In the genomic region with DNA sequence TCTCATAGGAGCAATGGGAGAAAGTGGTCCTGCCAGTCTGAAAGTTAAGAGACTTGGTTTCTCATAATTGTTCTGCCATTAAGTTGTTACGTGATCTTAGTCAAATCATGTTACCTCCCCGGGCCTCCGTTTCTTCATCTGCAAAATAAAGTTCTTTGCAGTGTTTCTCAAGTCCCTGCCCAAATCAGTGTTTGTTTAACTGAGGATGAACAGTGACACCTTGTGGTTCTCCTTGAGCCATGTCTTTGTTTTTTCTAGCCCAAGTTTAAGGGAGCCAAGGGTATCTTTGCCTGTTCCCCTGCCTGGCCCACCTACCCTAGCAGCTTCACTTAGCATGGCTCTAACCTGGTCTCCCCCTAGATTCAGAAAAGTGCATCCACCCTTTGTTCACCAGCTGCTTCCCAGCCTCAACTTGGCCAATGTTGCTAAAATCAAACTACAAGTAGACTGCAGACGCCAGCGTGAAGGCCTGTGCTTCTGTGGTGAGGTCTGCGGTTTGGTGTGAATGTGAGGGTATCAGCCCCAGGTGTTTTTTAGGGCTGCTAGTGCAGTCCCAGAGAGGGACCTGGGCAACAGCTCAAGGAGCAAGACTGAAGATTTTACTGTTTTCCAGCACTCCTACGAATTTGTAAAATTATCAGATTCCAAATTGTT, we compare ENCODE assay signal across 9 cellular contexts. TPM values are rescaled to one million over a fixed set of nuclear protein-coding genes. Genes with fewer than 3 reads are reported as not detected.
DNase-seq lines count a peak whose midpoint lies in the region; ATAC-seq and TF ChIP-seq lines count a peak whose summit lies in the region.
"Had no signal": no experiment of that assay in that cellular context is flagged by ENCODE, and none has a peak within 500 bp of the region (broad histone marks: within the 10 kb centered on the region; RNA-seq: fewer than 3 reads in every experiment).

No MANE protein-coding gene starts in this region.

- ATAC-seq in HG02623 (IDR thresholded peaks at IDR 0.05; ENCODE audit: unreplicated experiment) (no peak), HG02759 (IDR thresholded peaks at IDR 0.05; ENCODE audit: unreplicated experiment) (no peak)

- H3K27ac Mint-ChIP-seq in nephron: peak overlapping the region; percentile 93 to 96 (median 96)
- H3K27ac Mint-ChIP-seq: activated naive CD4-positive, alpha-beta T cell treated with anti-CD3 and anti-CD28 coated beads, Interleukin-2, amount 50 U/mL, for 72 hours had no signal

- H3K4me3 Mint-ChIP-seq in nephron: peak overlapping the region in 1 of 3 experiments; percentile 17

- intact Hi-C loops in esophagus squamous epithelium (cut with DNase I): loop anchor here (5.0 kb wide), 1 partner anchor 47 kb away; no protein-coding TSS in a partner anchor

- H3K36me3 Mint-ChIP-seq in nephron (ENCODE audit: low read depth): peaks cover 17% of the 10 kb centered on the region
- H3K36me3 Mint-ChIP-seq: activated naive CD4-positive, alpha-beta T cell treated with anti-CD3 and anti-CD28 coated beads, Interleukin-2, amount 50 U/mL, for 72 hours had no signal

- H3K27me3 ChIP-seq in SJCRH30: no peaks in the 10 kb centered on the region
- H3K27me3 ChIP-seq in esophagus squamous epithelium: no peaks in the 10 kb centered on the region

- peak in 5 of 6 experiments; percentile 54 to 78 (median 61) for TF ChIP-seq CTCF in esophagus squamous epithelium (IDR thresholded peaks at IDR 0.05)
- TF ChIP-seq CTCF in nephron (IDR thresholded peaks at IDR 0.05; ENCODE audit: unreplicated experiment in 3 of 3): peak; percentile 52 to 65 (median 56)

- H3K9me3 ChIP-seq in SJCRH30 (replicated peaks) (no peaks in the 10 kb centered on the region), esophagus squamous epithelium (no peaks in the 10 kb centered on the region)

- no peaks in the 10 kb centered on the region for H3K9me3 Mint-ChIP-seq in nephron
- H3K9me3 Mint-ChIP-seq: activated naive CD4-positive, alpha-beta T cell treated with anti-CD3 and anti-CD28 coated beads, Interleukin-2, amount 50 U/mL, for 72 hours had no signal

- peaks cover 60% of the 10 kb centered on the region for H3K4me1 Mint-ChIP-seq in nephron

- H3K27me3 Mint-ChIP-seq in nephron (ENCODE audit: low read depth): no peaks in the 10 kb centered on the region

- DNase-seq in NCI-H748 (lab: John Stamatoyannopoulos, UW; ENCODE audit: unreplicated experiment) (peak; percentile 9), NCI-H748 treated with DMSO at 0.1 percent for 48 hours (lab: John Stamatoyannopoulos, UW) (no peak), HPDE6-E6E7 (ENCODE audit: extremely low spot score) (peak; percentile 41), SJCRH30 (peak; percentile 61 to 91), esophagus squamous epithelium (lab: John Stamatoyannopoulos, UW) (no peak)

- H3K27ac ChIP-seq in SJCRH30 (peak overlapping the region; percentile 92), esophagus squamous epithelium (peak overlapping the region in 3 of 4 donors; percentile 11 to 52 (median 51))

- H3K4me1 ChIP-seq in SJCRH30 (peaks cover 47% of the 10 kb centered on the region), esophagus squamous epithelium (peaks cover 8 to 35% (median 14%) of the 10 kb centered on the region in 3 donors)

- 45 to 53% methylated on average over 5 of the region's 7 CpGs for WGBS in esophagus squamous epithelium, 2 donors

- H3K4me3 ChIP-seq in SJCRH30 (no peak overlapping the region), esophagus squamous epithelium (no peak overlapping the region)

- H3K36me3 ChIP-seq in SJCRH30 (no peaks in the 10 kb centered on the region), esophagus squamous epithelium (no peaks in the 10 kb centered on the region)

- no peak for TF ChIP-seq POLR2A in esophagus squamous epithelium (IDR thresholded peaks at IDR 0.05)

RNA-seq across cellular contexts. Expression of gene FZD4, which starts 35.5 kb away (rescaled TPM):
- 5.8 and 6.1 TPM in 2 replicates for total RNA-seq in SJCRH30 (2014; rRNA removed; shearing (Covaris generic))
- 10 to 100 TPM in 1 of 4 donors, 1 to 10 TPM in 3; 1.1 to 14.3 (median 6.8) TPM for total RNA-seq in esophagus squamous epithelium

Comparison
In these comparisons a context has a peak if more than half of its experiments do, and no peak if none do; other contexts are left out.
1. DNase-seq: peak in NCI-H748 (single experiment), HPDE6-E6E7 (single experiment) and SJCRH30 (2 of 2); none in NCI-H748 treated with DMSO at 0.1 percent for 48 hours (single experiment) and esophagus squamous epithelium (single experiment).